Comparison of ENCODE assay signal across 13 cellular contexts in genomic region chr19:5935473-5936307, GRCh38. TPM values are rescaled to one million over a fixed set of nuclear protein-coding genes. Genes with fewer than 3 reads are reported as not detected.
A peak's percentile ranks its signal among the peaks of the same experiment; 100 is the strongest.
DNase-seq lines count a peak whose midpoint lies in the region; ATAC-seq and TF ChIP-seq lines count a peak whose summit lies in the region.
"Had no signal": no experiment of that assay in that cellular context is flagged by ENCODE, and none has a peak within 500 bp of the region (broad histone marks: within the 10 kb centered on the region; RNA-seq: fewer than 3 reads in every experiment).

No MANE protein-coding gene starts in this region.

- H3K27ac ChIP-seq in breast epithelium (peak overlapping the region; percentile 71 to 81), esophagus squamous epithelium (peak overlapping the region in 3 of 4 donors; percentile 38 to 85 (median 68)), neuronal stem cell (replicated peaks; ENCODE audit: low read length) (no peak overlapping the region)

- TF ChIP-seq POLR2A in breast epithelium (IDR thresholded peaks at IDR 0.05): no peak
- TF ChIP-seq POLR2A in esophagus squamous epithelium (IDR thresholded peaks at IDR 0.05): no peak

- H2BK120ac ChIP-seq in neuronal stem cell (ENCODE audit: low read depth, low read length): no peak overlapping the region

- 59 to 83% methylated on average over 9 to 16 of the region's 25 CpGs for WGBS in esophagus squamous epithelium, 2 donors
- WGBS in neuronal stem cell (ENCODE audit: extremely low coverage in 2 of 2, insufficient read length in 2 of 2, insufficient replicate concordance in 1 of 2), 2 donors: no CpG with 5 or more reads among the region's 25 CpGs

- no TSS peak for BruUV-seq in MCF 10A (replicated peaks; lab: Mats Ljungman, UMichigan)

- no peaks in the 10 kb centered on the region for H3K27me3 Mint-ChIP-seq in MCF 10A (ENCODE audit: insufficient read depth, unreplicated experiment)
- H3K27me3 Mint-ChIP-seq: memory B cell had no signal

- H3K4me2 ChIP-seq in neuronal stem cell (ENCODE audit: insufficient read depth, low read length, poor library complexity, severe bottlenecking): no peak overlapping the region

- H3K27ac Mint-ChIP-seq in MCF 10A (ENCODE audit: low read depth, unreplicated experiment): no peak overlapping the region
- H3K27ac Mint-ChIP-seq: memory B cell had no signal

- TF ChIP-seq CTCF in breast epithelium (IDR thresholded peaks at IDR 0.05): no peak
- TF ChIP-seq CTCF in MCF 10A (IDR thresholded peaks at IDR 0.05; ENCODE audit: unreplicated experiment): no peak
- no peak for TF ChIP-seq CTCF in esophagus squamous epithelium (IDR thresholded peaks at IDR 0.05)
- TF ChIP-seq CTCF in GM10266 (IDR thresholded peaks at IDR 0.05; ENCODE audit: control insufficient read depth, insufficient read depth, low read depth, missing control alignments): no peak

- H2AK5ac ChIP-seq in neuronal stem cell (ENCODE audit: low read depth, low read length): no peak overlapping the region

- H3K79me1 ChIP-seq in neuronal stem cell (ENCODE audit: low read depth, low read length): peaks cover 11% of the 10 kb centered on the region

- peak overlapping the region; percentile 48 for H3K23ac ChIP-seq in neuronal stem cell (ENCODE audit: low read depth, low read length, poor library complexity)

- no peak overlapping the region for H2AFZ ChIP-seq in neuronal stem cell (ENCODE audit: low read length)

- H2BK15ac ChIP-seq in neuronal stem cell (ENCODE audit: low read length): no peak overlapping the region

- H3K9ac ChIP-seq in neuronal stem cell (ENCODE audit: low read depth, low read length, poor library complexity): peak overlapping the region; percentile 30

- H4K8ac ChIP-seq in neuronal stem cell (ENCODE audit: low read depth, low read length): no peak overlapping the region

- CTCF ChIA-PET in MCF 10A (lab: Yijun Ruan, JAX): interaction anchor here (0.6 to 1.7 kb wide), 2 partner anchors 20 to 32 kb away, joined by 3 to 6 read pairs; no protein-coding TSS in a partner anchor

- H3K14ac ChIP-seq in neuronal stem cell (ENCODE audit: low read length): no peak overlapping the region

- H2BK12ac ChIP-seq in neuronal stem cell (ENCODE audit: low read length): peak overlapping the region; percentile 42

- no peak for ATAC-seq in GM18498 (IDR thresholded peaks at IDR 0.05; ENCODE audit: unreplicated experiment)

- no peaks in the 10 kb centered on the region for H3K27me3 ChIP-seq in breast epithelium
- H3K27me3 ChIP-seq in esophagus squamous epithelium: no peaks in the 10 kb centered on the region
- no peaks in the 10 kb centered on the region for H3K27me3 ChIP-seq in neuronal stem cell (ENCODE audit: control insufficient read depth in 3 of 3, insufficient read depth in 3 of 3, low read depth in 1 of 3, low read length in 3 of 3)
- H3K27me3 ChIP-seq: adrenal gland, tibial artery had no signal

- H3K9me3 Mint-ChIP-seq in MCF 10A (ENCODE audit: unreplicated experiment): no peaks in the 10 kb centered on the region
- H3K9me3 Mint-ChIP-seq: memory B cell had no signal

- peaks cover 52% of the 10 kb centered on the region for H3K36me3 Mint-ChIP-seq in MCF 10A (ENCODE audit: insufficient read depth, unreplicated experiment)

- intact Hi-C loops in breast epithelium (cut with DNase I; ENCODE audit: low total_unique reads) (no loop called here), MCF 10A (cut with micrococcal nuclease) (no loop called here), esophagus squamous epithelium (cut with DNase I) (no loop called here)

- no peaks in the 10 kb centered on the region for H3K9me3 ChIP-seq in breast epithelium
- no peaks in the 10 kb centered on the region for H3K9me3 ChIP-seq in esophagus squamous epithelium
- peaks cover 0 to 2% of the 10 kb centered on the region in 2 donors for H3K9me3 ChIP-seq in neuronal stem cell (replicated peaks in 1 of 2; ENCODE audit: control insufficient read depth in 2 of 2, insufficient read depth in 1 of 2, low read depth in 1 of 2, low read length in 2 of 2)
- H3K9me3 ChIP-seq: adrenal gland, tibial artery had no signal

- no peak overlapping the region for H4K91ac ChIP-seq in neuronal stem cell (ENCODE audit: low read depth, low read length, poor library complexity)

- H3K4ac ChIP-seq in neuronal stem cell (ENCODE audit: low read length): no peak overlapping the region

- peak overlapping the region; percentile 21 for H3K18ac ChIP-seq in neuronal stem cell (ENCODE audit: low read length)

- H3K4me3 Mint-ChIP-seq in MCF 10A (ENCODE audit: unreplicated experiment): no peak overlapping the region
- H3K4me3 Mint-ChIP-seq: memory B cell had no signal

- H3K4me3 ChIP-seq in breast epithelium: peak overlapping the region in 1 of 3 donors; percentile 35
- H3K4me3 ChIP-seq in esophagus squamous epithelium: no peak overlapping the region
- peak overlapping the region in 1 of 2 donors; percentile 32 for H3K4me3 ChIP-seq in neuronal stem cell (ENCODE audit: low read length in 2 of 2)
- H3K4me3 ChIP-seq: adrenal gland, tibial artery had no signal

- in situ Hi-C loops in KBM-7 (cut with MboI; ENCODE audit: low pct_unique_long_range_greater_than_20kb, low sequenced_read_pairs): no loop called here

- H3K36me3 ChIP-seq in breast epithelium (no peaks in the 10 kb centered on the region), esophagus squamous epithelium (peaks cover 14 to 97% (median 28%) of the 10 kb centered on the region in 3 donors), neuronal stem cell (replicated peaks in 1 of 2; ENCODE audit: control insufficient read depth in 2 of 2, insufficient read depth in 2 of 2, low read length in 2 of 2) (peaks cover 25 to 98% of the 10 kb centered on the region in 2 donors)

- no peaks in the 10 kb centered on the region for H3K4me1 Mint-ChIP-seq in MCF 10A (ENCODE audit: insufficient read depth, unreplicated experiment)

- DNase-seq in breast epithelium (ENCODE audit: low spot score in 2 of 2) (no peak), MCF 10A (ENCODE audit: unreplicated experiment) (no peak), esophagus squamous epithelium (lab: John Stamatoyannopoulos, UW) (no peak), neuronal stem cell (ENCODE audit: low spot score) (no peak), NCI-H1417 (lab: John Stamatoyannopoulos, UW) (no peak), KBM-7 (no peak), GM10266 (ENCODE audit: extremely low spot score) (no peak)
- DNase-seq: adrenal gland; effector CD4-positive, alpha-beta T cell; MM.1S; tibial artery had no signal

- H3K4me1 ChIP-seq in breast epithelium (no peaks in the 10 kb centered on the region), esophagus squamous epithelium (peaks cover 0 to 33% (median 19%) of the 10 kb centered on the region in 3 donors), neuronal stem cell (ENCODE audit: control insufficient read depth in 2 of 2, insufficient read depth in 1 of 2, low read depth in 1 of 2, low read length in 2 of 2) (no peaks in the 10 kb centered on the region)

- POLR2A ChIA-PET in MCF 10A (lab: Yijun Ruan, JAX): no interaction called here

- H2BK5ac ChIP-seq in neuronal stem cell (ENCODE audit: low read length): no peak overlapping the region

RNA-seq across cellular contexts. Expression of gene CAPS, which starts 21.6 kb away (rescaled TPM):
- 10 to 100 TPM in 2 of 3 donors, 1 to 10 TPM in 1; 9.4 to 19.0 (median 16.4) TPM for total RNA-seq in breast epithelium
- total RNA-seq in MCF 10A (2022): 7.3 and 8.5 TPM in 2 replicates
- total RNA-seq in esophagus squamous epithelium: 10 to 100 TPM in 2 of 4 donors, 1 to 10 TPM in 2; 3.3 to 13.7 (median 7.3) TPM
- 3.0 TPM for polyA plus RNA-seq in neuronal stem cell (2013, experiment 1 of 2)
- polyA plus RNA-seq in neuronal stem cell (2013, experiment 2 of 2): 3.0 TPM

RNA-seq across cellular contexts. Expression of gene VMAC, which starts 31.0 kb away (rescaled TPM):
- total RNA-seq in breast epithelium (10 to 100 TPM in 1 of 3 donors, 1 to 10 TPM in 2; 6.1 to 11.8 (median 9.2) TPM), MCF 10A (2022) (6.6 and 7.0 TPM in 2 replicates), esophagus squamous epithelium (1 to 10 TPM; 3.1 to 8.6 (median 5.6) TPM)
- 2.7 TPM for polyA plus RNA-seq in neuronal stem cell (2013, experiment 1 of 2)
- 2.4 TPM for polyA plus RNA-seq in neuronal stem cell (2013, experiment 2 of 2)

RNA-seq across cellular contexts. Expression of gene NDUFA11, which starts 32.1 kb away (rescaled TPM):
- total RNA-seq in breast epithelium (100 to 1,000 TPM; 186 to 278 (median 186) TPM), MCF 10A (2022) (239 and 243 TPM in 2 replicates), esophagus squamous epithelium (100 to 1,000 TPM; 204 to 277 (median 234) TPM)
- 244 TPM for polyA plus RNA-seq in neuronal stem cell (2013, experiment 1 of 2)
- polyA plus RNA-seq in neuronal stem cell (2013, experiment 2 of 2): 235 TPM

RNA-seq across cellular contexts. Expression of gene RANBP3, which starts 42.2 kb away (rescaled TPM):
- total RNA-seq in breast epithelium (10 to 100 TPM; 54.4 to 66.2 (median 64.9) TPM), MCF 10A (2022) (57.9 and 59.5 TPM in 2 replicates), esophagus squamous epithelium (10 to 100 TPM; 38.0 to 77.8 (median 39.6) TPM)
- 112 TPM for polyA plus RNA-seq in neuronal stem cell (2013, experiment 1 of 2)
- 111 TPM for polyA plus RNA-seq in neuronal stem cell (2013, experiment 2 of 2)
